Comparison of ENCODE assay signal across 7 cellular contexts in genomic region chr10:80079312-80079613, GRCh38. TPM values are rescaled to one million over a fixed set of nuclear protein-coding genes. Genes with fewer than 3 reads are reported as not detected.
A peak's percentile ranks its signal among the peaks of the same experiment; 100 is the strongest.
DNase-seq lines count a peak whose midpoint lies in the region; ATAC-seq, FAIRE-seq and TF ChIP-seq lines count a peak whose summit lies in the region.

No MANE protein-coding gene starts in this region.

- H3K4me3 ChIP-seq in HEK293 (ENCODE audit: low read depth, low read length) (peak overlapping the region; percentile 78), iPS-11a (ENCODE audit: low read depth, low read length) (peak overlapping the region; percentile 49)

- no peaks in the 10 kb centered on the region for H3K4me1 ChIP-seq in HEK293 (ENCODE audit: control insufficient read depth, insufficient read depth, low read length)

- peak overlapping the region; percentile 89 for H3K27ac Mint-ChIP-seq in activated CD8-positive, alpha-beta T cell treated with anti-CD3 and anti-CD28 coated beads, Interleukin-2, amount 10 ng/mL, durations not matched to agents 7 days and 5 days
- peak overlapping the region; percentile 95 for H3K27ac Mint-ChIP-seq in stimulated activated effector memory CD8-positive, alpha-beta T cell treated with anti-CD3 and anti-CD28 coated beads, Interleukin-12 subunit alpha, Interleukin-12 subunit beta, amount 100 ng/mL, for 72 hours

- H3K4me1 Mint-ChIP-seq in activated CD8-positive, alpha-beta T cell treated with anti-CD3 and anti-CD28 coated beads, Interleukin-2, amount 10 ng/mL, durations not matched to agents 7 days and 5 days (ENCODE audit: low read depth) = peaks cover 20% of the 10 kb centered on the region
- H3K4me1 Mint-ChIP-seq in stimulated activated effector memory CD8-positive, alpha-beta T cell treated with anti-CD3 and anti-CD28 coated beads, Interleukin-12 subunit alpha, Interleukin-12 subunit beta, amount 100 ng/mL, for 72 hours = peaks cover 29% of the 10 kb centered on the region

- H3K27me3 Mint-ChIP-seq in activated CD8-positive, alpha-beta T cell treated with anti-CD3 and anti-CD28 coated beads, Interleukin-2, amount 10 ng/mL, durations not matched to agents 7 days and 5 days (ENCODE audit: low read depth) = no peaks in the 10 kb centered on the region

- TF ChIP-seq CTCF in HEK293 (tag by site-specific recombination; IDR thresholded peaks at IDR 0.05) = no peak

- peak overlapping the region; percentile 94; the same call in 1 of the 2 replicates for H3K27ac ChIP-seq in HEK293 (ENCODE audit: extremely low read depth, low read depth, low read length)

- POLR2A ChIA-PET in HEK293 (lab: Yijun Ruan, JAX) = interaction anchor here (0.6 to 1.5 kb wide), 7 partner anchors 10 to 129 kb away, joined by 3 read pairs; no protein-coding TSS in a partner anchor
- POLR2A ChIA-PET in activated CD8-positive, alpha-beta T cell treated with anti-CD3 and anti-CD28 coated beads, Interleukin-2, amount 10 ng/mL, durations not matched to agents 7 days and 5 days (lab: Charles Lee) = interaction anchor here (0.8 to 1.1 kb wide), 2 partner anchors 122 to 124 kb away, joined by 3 read pairs; no protein-coding TSS in a partner anchor

- no peak for ATAC-seq in activated CD8-positive, alpha-beta T cell treated with anti-CD3 and anti-CD28 coated beads, Interleukin-2, amount 10 ng/mL, durations not matched to agents 7 days and 5 days
- ATAC-seq in stimulated activated effector memory CD8-positive, alpha-beta T cell treated with anti-CD3 and anti-CD28 coated beads, Interleukin-12 subunit alpha, Interleukin-12 subunit beta, amount 100 ng/mL, for 72 hours = no peak
- ATAC-seq in HG02840 (IDR thresholded peaks at IDR 0.05; ENCODE audit: low FRiP score, unreplicated experiment) = no peak

- CTCF ChIA-PET in HEK293 (lab: Yijun Ruan, JAX) = interaction anchor here (1.3 to 2.7 kb wide), 2 partner anchors 12 to 33 kb away, joined by 3 to 8 read pairs; no protein-coding TSS in a partner anchor
- CTCF ChIA-PET in activated CD8-positive, alpha-beta T cell treated with anti-CD3 and anti-CD28 coated beads, Interleukin-2, amount 10 ng/mL, durations not matched to agents 7 days and 5 days (lab: Charles Lee) = interaction anchor here (1.0 to 1.8 kb wide), 3 partner anchors 13 to 65 kb away, joined by 3 to 6 read pairs (median 4); no protein-coding TSS in a partner anchor

- TF ChIP-seq POLR2A in GM12891 (IDR thresholded peaks at IDR 0.05; ENCODE audit: low read depth, low read length) = no peak

- no peak for DNase-seq in activated CD8-positive, alpha-beta T cell treated with anti-CD3 and anti-CD28 coated beads, Interleukin-2, amount 10 ng/mL, durations not matched to agents 7 days and 5 days
- DNase-seq in stimulated activated effector memory CD8-positive, alpha-beta T cell treated with anti-CD3 and anti-CD28 coated beads, Interleukin-12 subunit alpha, Interleukin-12 subunit beta, amount 100 ng/mL, for 72 hours (ENCODE audit: low spot score in 2 of 2) = no peak
- no peak for DNase-seq in DMS53 treated with DMSO at 0.1 percent for 48 hours (lab: John Stamatoyannopoulos, UW; ENCODE audit: unreplicated experiment)
- DNase-seq in GM12891 (ENCODE audit: insufficient read length, low spot score) = no peak

- peaks cover 2 to 4% of the 10 kb centered on the region in 2 experiments; a peak in 2 of 3 replicates for H3K36me3 ChIP-seq in HEK293 (ENCODE audit: control insufficient read depth in 2 of 2, insufficient read depth in 1 of 2, low read length in 2 of 2)

- no peak for FAIRE-seq in GM12891 (lab: Jason Lieb, UNC)

- no peaks in the 10 kb centered on the region for H3K9me3 Mint-ChIP-seq in activated CD8-positive, alpha-beta T cell treated with anti-CD3 and anti-CD28 coated beads, Interleukin-2, amount 10 ng/mL, durations not matched to agents 7 days and 5 days (ENCODE audit: insufficient read depth)
- H3K9me3 Mint-ChIP-seq in stimulated activated effector memory CD8-positive, alpha-beta T cell treated with anti-CD3 and anti-CD28 coated beads, Interleukin-12 subunit alpha, Interleukin-12 subunit beta, amount 100 ng/mL, for 72 hours = no peaks in the 10 kb centered on the region

- no peaks in the 10 kb centered on the region for H3K9me3 ChIP-seq in HEK293 (ENCODE audit: control insufficient read depth, insufficient read depth, low read depth, low read length)

- H3K4me3 Mint-ChIP-seq in activated CD8-positive, alpha-beta T cell treated with anti-CD3 and anti-CD28 coated beads, Interleukin-2, amount 10 ng/mL, durations not matched to agents 7 days and 5 days = peak overlapping the region; percentile 99
- peak overlapping the region; percentile 83 for H3K4me3 Mint-ChIP-seq in stimulated activated effector memory CD8-positive, alpha-beta T cell treated with anti-CD3 and anti-CD28 coated beads, Interleukin-12 subunit alpha, Interleukin-12 subunit beta, amount 100 ng/mL, for 72 hours

- H3K36me3 Mint-ChIP-seq in activated CD8-positive, alpha-beta T cell treated with anti-CD3 and anti-CD28 coated beads, Interleukin-2, amount 10 ng/mL, durations not matched to agents 7 days and 5 days (ENCODE audit: low read depth) = no peaks in the 10 kb centered on the region
- no peaks in the 10 kb centered on the region for H3K36me3 Mint-ChIP-seq in stimulated activated effector memory CD8-positive, alpha-beta T cell treated with anti-CD3 and anti-CD28 coated beads, Interleukin-12 subunit alpha, Interleukin-12 subunit beta, amount 100 ng/mL, for 72 hours

TF ChIP-seq in HEK293, 187 proteins besides CTCF, POLR2A, EP300 and RAD21 (continues in another document):
- no peak for TF ChIP-seq ZBTB1 (tag by site-specific recombination; IDR thresholded peaks at IDR 0.05)
- no peak for TF ChIP-seq KLF9 (tag by site-specific recombination; IDR thresholded peaks at IDR 0.05; ENCODE audit: low read depth)
- TF ChIP-seq ZBTB21 (tag by site-specific recombination; IDR thresholded peaks at IDR 0.05) = no peak
- no peak for TF ChIP-seq ZNF366 (tag by site-specific recombination; conservative IDR thresholded peaks at IDR 0.05)
- TF ChIP-seq BCL6B (tag by site-specific recombination; IDR thresholded peaks at IDR 0.05) = peak; percentile 51; the same call in 1 of the 2 replicates

TF ChIP-seq in GM12891, 5 proteins besides CTCF, POLR2A, EP300 and RAD21:
- TF ChIP-seq POLR2AphosphoS5 (IDR thresholded peaks at IDR 0.05; ENCODE audit: low read depth, low read length) (no peak), POU2F2 (IDR thresholded peaks at IDR 0.05; ENCODE audit: low read depth, low read length) (no peak), SPI1 (IDR thresholded peaks at IDR 0.05; ENCODE audit: low read depth, low read length) (no peak), TAF1 (IDR thresholded peaks at IDR 0.05; ENCODE audit: low read depth, low read length) (no peak), PAX5 (IDR thresholded peaks at IDR 0.05; ENCODE audit: insufficient read depth, low read length, severe bottlenecking) (no peak)

RNA-seq across cellular contexts. Expression of gene TMEM254, which starts 0.8 kb away (rescaled TPM):
- total RNA-seq in activated CD8-positive, alpha-beta T cell treated with anti-CD3 and anti-CD28 coated beads, Interleukin-2, amount 10 ng/mL, durations not matched to agents 7 days and 5 days = 1 to 10 TPM; 9.6 to 9.9 TPM
- 11.8 TPM for polyA plus RNA-seq in GM12891 (2012; ENCODE audit: low read depth, missing spikeins)

RNA-seq across cellular contexts. Expression of gene PLAC9, which starts 53.3 kb away (rescaled TPM):
- not detected for total RNA-seq in activated CD8-positive, alpha-beta T cell treated with anti-CD3 and anti-CD28 coated beads, Interleukin-2, amount 10 ng/mL, durations not matched to agents 7 days and 5 days
- polyA plus RNA-seq in GM12891 (2012; ENCODE audit: low read depth, missing spikeins) = not detected
